8 cellular contexts compared by ENCODE assay signal in the genomic region with DNA sequence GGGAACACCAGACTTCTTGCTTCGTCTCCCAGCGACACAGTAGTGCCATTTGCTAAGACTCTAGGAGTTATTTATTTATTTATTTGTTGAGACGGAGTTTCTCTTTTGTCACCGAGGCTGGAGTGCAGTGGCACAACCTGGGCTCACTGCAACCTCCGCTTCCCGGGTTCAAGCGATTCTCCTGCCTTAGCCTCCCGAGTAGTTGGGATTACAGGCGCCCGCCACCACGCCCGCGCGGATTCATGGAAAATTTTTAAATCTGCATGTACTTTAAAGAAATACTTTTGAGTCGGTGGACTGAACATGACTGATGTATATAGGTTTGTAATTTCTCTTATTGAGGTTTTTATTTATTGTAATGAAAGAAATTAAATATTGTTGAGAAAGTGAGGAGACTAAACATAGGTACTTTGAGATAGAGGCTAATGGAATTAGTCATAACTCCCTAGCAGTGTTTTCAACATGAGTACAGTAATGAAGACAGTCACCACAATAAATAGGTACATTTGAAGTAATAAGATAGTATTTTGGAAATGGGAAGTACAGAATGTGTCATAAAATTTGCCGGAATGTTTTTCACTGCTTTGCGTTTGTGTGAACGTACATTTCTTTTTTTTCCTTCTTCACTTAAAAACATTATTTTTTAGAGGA. TPM values are rescaled to one million over a fixed set of nuclear protein-coding genes. Genes with fewer than 3 reads are reported as not detected.
A peak's percentile ranks its signal among the peaks of the same experiment; 100 is the strongest.
DNase-seq lines count a peak whose midpoint lies in the region; ATAC-seq and TF ChIP-seq lines count a peak whose summit lies in the region.

No MANE protein-coding gene starts in this region.

- ATAC-seq in GM21825 (IDR thresholded peaks at IDR 0.05; ENCODE audit: unreplicated experiment) (no peak), HG02759 (IDR thresholded peaks at IDR 0.05; ENCODE audit: unreplicated experiment) (no peak)

- TF ChIP-seq CTCF in OCI-LY3 (IDR thresholded peaks at IDR 0.05; ENCODE audit: low read depth, low read length) (no peak), osteocyte (IDR thresholded peaks at IDR 0.05) (no peak)

- DNase-seq in epithelial cell of prostate (ENCODE audit: low read depth, low spot score) (no peak), osteocyte (ENCODE audit: extremely low spot score, unreplicated experiment) (no peak), SKM-1 treated with dmso at 0.1 percent for 144 hours (lab: John Stamatoyannopoulos, UW; ENCODE audit: unreplicated experiment) (no peak), activated gamma-delta T cell (lab: John Stamatoyannopoulos, UW) (no peak)

- peaks cover 2% of the 10 kb centered on the region for H3K36me3 Mint-ChIP-seq in osteocyte (ENCODE audit: unreplicated experiment)

- H3K9me3 Mint-ChIP-seq in osteocyte (ENCODE audit: unreplicated experiment) = no peaks in the 10 kb centered on the region

- H3K36me3 ChIP-seq in ES-I3 (ENCODE audit: insufficient read depth, low read length) (no peaks in the 10 kb centered on the region), OCI-LY3 (replicated peaks; ENCODE audit: low read depth, low read length) (peaks cover 4% of the 10 kb centered on the region)

- H3K4me1 ChIP-seq in ES-I3 (ENCODE audit: insufficient read depth, low read length) = no peaks in the 10 kb centered on the region
- H3K4me1 ChIP-seq in OCI-LY3 (ENCODE audit: low read length) = peaks cover 10% of the 10 kb centered on the region

- H3K9ac ChIP-seq in ES-I3 (ENCODE audit: low read depth, low read length) = peak overlapping the region; percentile 92
- peak overlapping the region; percentile 89 for H3K9ac ChIP-seq in OCI-LY3 (ENCODE audit: low read length)

- H3K27ac ChIP-seq in OCI-LY3 (ENCODE audit: low read length) (no peak overlapping the region), epithelial cell of prostate (peak overlapping the region; percentile 70)

- peak overlapping the region; percentile 98 for H3K4me3 Mint-ChIP-seq in osteocyte (ENCODE audit: unreplicated experiment)

- H2AFZ ChIP-seq in OCI-LY3 (ENCODE audit: low read depth, low read length) = no peak overlapping the region

- H3K79me2 ChIP-seq in OCI-LY3 (ENCODE audit: low read length) = peaks cover 50% of the 10 kb centered on the region

- peak overlapping the region; percentile 97 for H3K4me3 ChIP-seq in OCI-LY3 (ENCODE audit: low read length)

- peaks cover 8% of the 10 kb centered on the region; the same call in 1 of the 2 replicates for H4K20me1 ChIP-seq in OCI-LY3 (ENCODE audit: insufficient read depth, low read length)

- no peaks in the 10 kb centered on the region for H3K27me3 ChIP-seq in OCI-LY3 (ENCODE audit: low read depth, low read length)

- H3K9me3 ChIP-seq in ES-I3 (ENCODE audit: control insufficient read depth, insufficient read depth, low read length) (no peaks in the 10 kb centered on the region), OCI-LY3 (ENCODE audit: insufficient read depth, low read length) (no peaks in the 10 kb centered on the region)

- peak overlapping the region; percentile 4 for H3K27ac Mint-ChIP-seq in osteocyte (ENCODE audit: unreplicated experiment)

- H3K27me3 Mint-ChIP-seq in osteocyte (ENCODE audit: unreplicated experiment) = peaks cover 17% of the 10 kb centered on the region

- peak overlapping the region; percentile 68 for H3K4me2 ChIP-seq in OCI-LY3 (ENCODE audit: low read length)

- H3K4me1 Mint-ChIP-seq in osteocyte (ENCODE audit: unreplicated experiment) = peaks cover 14% of the 10 kb centered on the region

RNA-seq across cellular contexts. Expression of a gene that starts 1.0 kb away (rescaled TPM):
- total RNA-seq in osteocyte = 23.6 and 23.8 TPM in 2 replicates
